ENCODE assay signal across 24 cellular contexts in genomic region chr15:71078506-71079207, GRCh38. TPM values are rescaled to one million over a fixed set of nuclear protein-coding genes. Genes with fewer than 3 reads are reported as not detected.
DNase-seq lines count a peak whose midpoint lies in the region; ATAC-seq, FAIRE-seq and TF ChIP-seq lines count a peak whose summit lies in the region.
"Had no signal": no experiment of that assay in that cellular context is flagged by ENCODE, and none has a peak within 500 bp of the region (broad histone marks: within the 10 kb centered on the region; RNA-seq: fewer than 3 reads in every experiment).

No MANE protein-coding gene starts in this region.

- H3K4me3 ChIP-seq in Panc1 (ENCODE audit: low read depth in 2 of 2, low read length in 2 of 2), result no peak overlapping the region
- H3K4me3 ChIP-seq in fibroblast of lung (replicated peaks in 1 of 4; ENCODE audit: control extremely low read depth in 1 of 4, insufficient read depth in 1 of 4, low read depth in 3 of 4, low read length in 4 of 4), result no peak overlapping the region
- no peak overlapping the region for H3K4me3 ChIP-seq in skeletal muscle satellite cell (ENCODE audit: low read length)
- H3K4me3 ChIP-seq: tibial nerve had no signal

- H3K9ac ChIP-seq in fibroblast of lung (ENCODE audit: insufficient read depth, low read length), result no peak overlapping the region
- peak overlapping the region; percentile 63 for H3K9ac ChIP-seq in skeletal muscle satellite cell (ENCODE audit: low read depth, low read length)

- intact Hi-C loops in Panc1 (cut with micrococcal nuclease; ENCODE audit: unreplicated experiment), result no loop called here

- H3K9me3 Mint-ChIP-seq in stimulated activated naive CD8-positive, alpha-beta T cell treated with anti-CD3 and anti-CD28 coated beads, Interleukin-15, amount 100 ng/mL, for 72 hours, result no peaks in the 10 kb centered on the region

- H3K36me3 ChIP-seq in Panc1 (ENCODE audit: control insufficient read depth, insufficient read depth, low read length), result no peaks in the 10 kb centered on the region
- no peaks in the 10 kb centered on the region for H3K36me3 ChIP-seq in fibroblast of lung (ENCODE audit: control insufficient read depth, insufficient read depth, low read length)
- no peaks in the 10 kb centered on the region for H3K36me3 ChIP-seq in skeletal muscle satellite cell (ENCODE audit: insufficient read depth, low read length)
- H3K36me3 ChIP-seq: tibial nerve had no signal

- peaks cover 12% of the 10 kb centered on the region for H3K9me3 ChIP-seq in Panc1 (ENCODE audit: control insufficient read depth, insufficient read depth, low read depth, low read length)
- H3K9me3 ChIP-seq in fibroblast of lung (ENCODE audit: control insufficient read depth, insufficient read depth, low read depth, low read length), result no peaks in the 10 kb centered on the region
- H3K9me3 ChIP-seq in skeletal muscle satellite cell (replicated peaks; ENCODE audit: low read length), result no peaks in the 10 kb centered on the region
- H3K9me3 ChIP-seq: tibial nerve had no signal

- H3K27me3 Mint-ChIP-seq in stimulated activated naive CD8-positive, alpha-beta T cell treated with anti-CD3 and anti-CD28 coated beads, Interleukin-15, amount 100 ng/mL, for 72 hours, result peaks cover 30% of the 10 kb centered on the region

- in situ Hi-C loops in Panc1 (cut with HindIII; ENCODE audit: low pct_unique_long_range_greater_than_20kb, low sequenced_read_pairs), result no loop called here

- peaks cover 24% of the 10 kb centered on the region for H3K4me1 ChIP-seq in Panc1 (ENCODE audit: control insufficient read depth, insufficient read depth, low read length)
- H3K4me1 ChIP-seq in fibroblast of lung (ENCODE audit: control insufficient read depth, extremely low read depth, insufficient read depth, low read length), result peaks cover 20% of the 10 kb centered on the region
- peaks cover 43% of the 10 kb centered on the region for H3K4me1 ChIP-seq in skeletal muscle satellite cell (ENCODE audit: control insufficient read depth, insufficient read depth, low read length)

- TF ChIP-seq CTCF in C4-2B (conservative IDR thresholded peaks at IDR 0.05), result no peak
- no peak for TF ChIP-seq CTCF in Panc1 (IDR thresholded peaks at IDR 0.05)
- no peak for TF ChIP-seq CTCF in fibroblast of lung (conservative IDR thresholded peaks at IDR 0.05 in 1 of 2, IDR thresholded peaks at IDR 0.05 in 1 of 2; ENCODE audit: low read depth in 1 of 2, low read length in 2 of 2)

- H3K27ac Mint-ChIP-seq in stimulated activated naive CD8-positive, alpha-beta T cell treated with anti-CD3 and anti-CD28 coated beads, Interleukin-15, amount 100 ng/mL, for 72 hours, result no peak overlapping the region
- H3K27ac Mint-ChIP-seq: activated naive CD4-positive, alpha-beta T cell treated with anti-CD3 and anti-CD28 coated beads for 36 hours; CD14-positive monocyte; T-cell had no signal

- CTCF ChIA-PET in Panc1 (lab: Charles Lee), result interaction anchor here (0.6 kb wide), 1 partner anchor 192 kb away, joined by 5 read pairs; no protein-coding TSS in a partner anchor

- TF ChIP-seq POLR2A in GM12892 (IDR thresholded peaks at IDR 0.05; ENCODE audit: low read depth, low read length), result no peak

- no peaks in the 10 kb centered on the region for H3K79me2 ChIP-seq in fibroblast of lung (ENCODE audit: control insufficient read depth, insufficient read depth, low read length)

- ATAC-seq in Panc1 (peak; percentile 71), HG03039 (IDR thresholded peaks at IDR 0.05; ENCODE audit: unreplicated experiment) (no peak)
- no peak for ATAC-seq in stimulated activated naive CD8-positive, alpha-beta T cell treated with anti-CD3 and anti-CD28 coated beads, Interleukin-15, amount 100 ng/mL, for 72 hours
- ATAC-seq: HCT116, T-cell had no signal

- H3K4me3 Mint-ChIP-seq in stimulated activated naive CD8-positive, alpha-beta T cell treated with anti-CD3 and anti-CD28 coated beads, Interleukin-15, amount 100 ng/mL, for 72 hours, result no peak overlapping the region
- H3K4me3 Mint-ChIP-seq: activated naive CD4-positive, alpha-beta T cell treated with anti-CD3 and anti-CD28 coated beads for 36 hours; CD14-positive monocyte; T-cell had no signal

- DNase-seq in Panc1 (ENCODE audit: low read depth, low spot score) (no peak), fibroblast of lung (ENCODE audit: low read depth in 2 of 2) (no peak), GM12892 (ENCODE audit: insufficient read length) (no peak), NCI-H2171 (lab: John Stamatoyannopoulos, UW) (no peak)
- no peak for DNase-seq in stimulated activated naive CD8-positive, alpha-beta T cell treated with anti-CD3 and anti-CD28 coated beads, Interleukin-15, amount 100 ng/mL, for 72 hours
- DNase-seq: activated naive CD4-positive, alpha-beta T cell treated with anti-CD3 and anti-CD28 coated beads for 36 hours; activated T-cell treated with anti-CD3 and anti-CD28 coated beads, Interleukin-2, amount 50 U/mL, for 48 hours; amygdala; central memory CD4-positive, alpha-beta T cell; NCI-H1048; NCI-H187; NCI-H2227 treated with DMSO at 0.1 percent for 48 hours; SHP77 treated with DMSO at 0.1 percent for 48 hours; small intestine; stimulated activated naive CD4-positive, alpha-beta T cell; T-cell had no signal

- POLR2A ChIA-PET in Panc1 (lab: Charles Lee), result interaction anchor here (0.6 kb wide), 1 partner anchor 329 kb away, joined by 7 read pairs; no protein-coding TSS in a partner anchor

- no peaks in the 10 kb centered on the region for H4K20me1 ChIP-seq in fibroblast of lung (ENCODE audit: control insufficient read depth, extremely low read depth, insufficient read depth, low read length)

- no peak overlapping the region for H3K4me2 ChIP-seq in fibroblast of lung (ENCODE audit: extremely low read depth, insufficient read depth, low read length)
- H3K4me2 ChIP-seq in skeletal muscle satellite cell (ENCODE audit: low read length), result no peak overlapping the region

- H3K27ac ChIP-seq in C4-2B, result peak overlapping the region; percentile 68
- peak overlapping the region; percentile 86 for H3K27ac ChIP-seq in Panc1 (ENCODE audit: low read length)
- peak overlapping the region; percentile 90 for H3K27ac ChIP-seq in fibroblast of lung (ENCODE audit: insufficient read depth, low read length)
- H3K27ac ChIP-seq: tibial nerve had no signal

- no peaks in the 10 kb centered on the region for H3K4me1 Mint-ChIP-seq in stimulated activated naive CD8-positive, alpha-beta T cell treated with anti-CD3 and anti-CD28 coated beads, Interleukin-15, amount 100 ng/mL, for 72 hours
- H3K4me1 Mint-ChIP-seq: CD14-positive monocyte, T-cell had no signal

- H2AFZ ChIP-seq in fibroblast of lung (ENCODE audit: low read length), result no peak overlapping the region

- no peaks in the 10 kb centered on the region for H3K27me3 ChIP-seq in Panc1 (ENCODE audit: control insufficient read depth, insufficient read depth, low read length)
- no peaks in the 10 kb centered on the region for H3K27me3 ChIP-seq in fibroblast of lung (ENCODE audit: control insufficient read depth, insufficient read depth, low read length)
- H3K27me3 ChIP-seq in skeletal muscle satellite cell (ENCODE audit: control insufficient read depth, insufficient read depth, low read length), result no peaks in the 10 kb centered on the region
- H3K27me3 ChIP-seq: tibial nerve had no signal

- BruUV-seq in Panc1 (replicated peaks; lab: Mats Ljungman, UMichigan), result no TSS peak

- FAIRE-seq in GM12892 (lab: Jason Lieb, UNC), result no peak
- FAIRE-seq: small intestine, TTC549 had no signal

RNA-seq across cellular contexts. Expression of gene THSD4, which starts 36.6 kb away (rescaled TPM):
- total RNA-seq in Panc1 (2021; ENCODE audit: unreplicated experiment), result 65.4 TPM
- polyA plus RNA-seq in Panc1 (2012; ENCODE audit: insufficient read length), result 51.1 TPM
- 58.0 and 95.5 TPM in 2 replicates for total RNA-seq in fibroblast of lung
- polyA plus RNA-seq in fibroblast of lung, result 36.6 and 43.1 TPM in 2 replicates
- 47.2 and 71.9 TPM in 2 replicates for polyA plus RNA-seq in fibroblast of lung (2012)
- 88.2 and 129 TPM in 2 replicates for polyA minus RNA-seq in fibroblast of lung (ENCODE audit: low replicate concordance)
- total RNA-seq in skeletal muscle satellite cell (2012; rRNA removed), result 13.9 and 19.7 TPM in 2 replicates
- 0.13 TPM for polyA plus RNA-seq in GM12892 (2012; ENCODE audit: missing spikeins)
- total RNA-seq: activated CD8-positive, alpha-beta memory T cell treated with anti-CD3 and anti-CD28 coated beads for 36 hours; activated naive CD4-positive, alpha-beta T cell treated with anti-CD3 and anti-CD28 coated beads for 36 hours had no signal
- polyA plus RNA-seq: CD14-positive monocyte had no signal
